ENCODE assay signal across 9 cellular contexts in genomic region chr4:77006753-77007355, GRCh38. TPM values are rescaled to one million over a fixed set of nuclear protein-coding genes. Genes with fewer than 3 reads are reported as not detected.
A peak's percentile ranks its signal among the peaks of the same experiment; 100 is the strongest.
DNase-seq lines count a peak whose midpoint lies in the region; ATAC-seq and TF ChIP-seq lines count a peak whose summit lies in the region.
"Had no signal": no experiment of that assay in that cellular context is flagged by ENCODE, and none has a peak within 500 bp of the region (broad histone marks: within the 10 kb centered on the region; RNA-seq: fewer than 3 reads in every experiment).

No MANE protein-coding gene starts in this region.

- H3K27me3 ChIP-seq in brain microvascular endothelial cell (replicated peaks) (no peaks in the 10 kb centered on the region), osteoblast (ENCODE audit: insufficient read depth, low read length) (no peaks in the 10 kb centered on the region), H7 (ENCODE audit: control insufficient read depth, insufficient read depth, low read length) (no peaks in the 10 kb centered on the region)

- TF ChIP-seq CTCF in brain microvascular endothelial cell (IDR thresholded peaks at IDR 0.05; ENCODE audit: low read depth, low read length, missing control alignments), result no peak
- TF ChIP-seq CTCF in osteoblast (IDR thresholded peaks at IDR 0.05; ENCODE audit: extremely low read depth, low read depth, low read length), result no peak

- peak overlapping the region; percentile 88 for H3K27ac ChIP-seq in brain microvascular endothelial cell
- H3K27ac ChIP-seq in osteoblast (ENCODE audit: low read depth, low read length), result peak overlapping the region; percentile 81

- no peak for TF ChIP-seq POLR2A in GM18505 (IDR thresholded peaks at IDR 0.05; ENCODE audit: borderline replicate concordance, extremely low read depth, insufficient read depth, insufficient read length)

- H3K4me3 ChIP-seq in brain microvascular endothelial cell (ENCODE audit: low read depth, low read length) (no peak overlapping the region), osteoblast (ENCODE audit: insufficient read depth, low read length) (no peak overlapping the region), H7 (ENCODE audit: insufficient read depth, low read depth, low read length) (no peak overlapping the region)

- peaks cover 64% of the 10 kb centered on the region for H3K79me2 ChIP-seq in osteoblast (ENCODE audit: insufficient read depth, low read length)

- no peak overlapping the region for H2AFZ ChIP-seq in osteoblast (ENCODE audit: low read length)

- ATAC-seq in GM18505 (IDR thresholded peaks at IDR 0.05; ENCODE audit: unreplicated experiment) (peak; percentile 10), HG02588 (IDR thresholded peaks at IDR 0.05; ENCODE audit: unreplicated experiment) (peak; percentile 10)

- H3K36me3 ChIP-seq in brain microvascular endothelial cell (replicated peaks) (peaks cover 25% of the 10 kb centered on the region), osteoblast (ENCODE audit: insufficient read depth, low read length) (peaks cover 71% of the 10 kb centered on the region), H7 (replicated peaks; ENCODE audit: control insufficient read depth, insufficient read depth, low read length) (peaks cover 1% of the 10 kb centered on the region; the same call in 1 of the 2 replicates)

- peak overlapping the region; percentile 21 for H3K4me2 ChIP-seq in osteoblast (ENCODE audit: insufficient read depth, low read length)

- H3K4me1 ChIP-seq in osteoblast (ENCODE audit: insufficient read depth, low read length), result peaks cover 64% of the 10 kb centered on the region

- in situ Hi-C loops in brain microvascular endothelial cell (cut with HindIII; ENCODE audit: low pct_ligation_motif_present, low sequenced_read_pairs), result no loop called here

- no peaks in the 10 kb centered on the region for H3K9me3 ChIP-seq in osteoblast (ENCODE audit: low read depth, low read length)

- H4K20me1 ChIP-seq in osteoblast (ENCODE audit: insufficient read depth, low read length), result peaks cover 7% of the 10 kb centered on the region

- DNase-seq in brain microvascular endothelial cell (no peak), osteoblast (ENCODE audit: insufficient read length, low spot score, missing footprints) (no peak), H7 (no peak), COLO829 (ENCODE audit: low spot score) (no peak), NCI-H345 (lab: John Stamatoyannopoulos, UW) (no peak), NK-92 (lab: John Stamatoyannopoulos, UW; ENCODE audit: unreplicated experiment) (no peak)
- DNase-seq: NCI-H1417 treated with DMSO at 0.1 percent for 48 hours had no signal

RNA-seq across cellular contexts. Expression of gene SEPTIN11, which starts 57.3 kb away (rescaled TPM):
- total RNA-seq in osteoblast, result 456 and 473 TPM in 2 replicates
- total RNA-seq in H7 (2014; rRNA removed; shearing (Covaris generic)), result 63.1 and 64.7 TPM in 2 replicates
